ENCODE assay signal across 9 cellular contexts in genomic region chr14:102819176-102819628, GRCh38. TPM values are rescaled to one million over a fixed set of nuclear protein-coding genes. Genes with fewer than 3 reads are reported as not detected.
DNase-seq lines count a peak whose midpoint lies in the region; ATAC-seq lines count a peak whose summit lies in the region.
"Had no signal": no experiment of that assay in that cellular context is flagged by ENCODE, and none has a peak within 500 bp of the region (broad histone marks: within the 10 kb centered on the region; RNA-seq: fewer than 3 reads in every experiment).

No MANE protein-coding gene starts in this region.

- ATAC-seq in GM21381 (IDR thresholded peaks at IDR 0.05; ENCODE audit: unreplicated experiment), result peak; percentile 66
- peak; percentile 41 for ATAC-seq in HG03575 (IDR thresholded peaks at IDR 0.05; ENCODE audit: extremely low read depth, insufficient number of reproducible peaks, low FRiP score, unreplicated experiment)
- peak; percentile 87 for ATAC-seq in activated CD8-positive, alpha-beta memory T cell treated with anti-CD3 and anti-CD28 coated beads, Interleukin-2, amount 10 ng/mL, durations not matched to agents 7 days and 5 days

- H4K8ac ChIP-seq in mesenchymal stem cell (ENCODE audit: low read length), result peak overlapping the region; percentile 3

- no peak overlapping the region for H3K4me3 ChIP-seq in mesenchymal stem cell (ENCODE audit: insufficient read depth in 1 of 2, low read depth in 1 of 2, low read length in 2 of 2)
- H3K4me3 ChIP-seq: thoracic aorta had no signal

- H3K27me3 ChIP-seq in mesenchymal stem cell (ENCODE audit: control insufficient read depth in 1 of 2, insufficient read depth in 1 of 2, low read length in 2 of 2), result no peaks in the 10 kb centered on the region

- no peaks in the 10 kb centered on the region for H3K9me3 Mint-ChIP-seq in activated CD8-positive, alpha-beta memory T cell treated with anti-CD3 and anti-CD28 coated beads, Interleukin-2, amount 10 ng/mL, durations not matched to agents 7 days and 5 days (ENCODE audit: low read depth)

- H3K27me3 Mint-ChIP-seq in activated CD8-positive, alpha-beta memory T cell treated with anti-CD3 and anti-CD28 coated beads, Interleukin-2, amount 10 ng/mL, durations not matched to agents 7 days and 5 days, result no peaks in the 10 kb centered on the region

- no peak overlapping the region for H3K27ac ChIP-seq in mesenchymal stem cell (ENCODE audit: low read length, poor library complexity, severe bottlenecking)
- H3K27ac ChIP-seq: thoracic aorta had no signal

- no peaks in the 10 kb centered on the region for H3K9me3 ChIP-seq in mesenchymal stem cell (ENCODE audit: control insufficient read depth, low read length)
- H3K9me3 ChIP-seq: thoracic aorta had no signal

- no peak overlapping the region for H2BK15ac ChIP-seq in mesenchymal stem cell (ENCODE audit: low read depth, poor library complexity, severe bottlenecking)

- H3K36me3 ChIP-seq in mesenchymal stem cell (ENCODE audit: control insufficient read depth in 1 of 2, insufficient read depth in 2 of 2, low read depth in 1 of 2, low read length in 2 of 2), result peaks cover 0 to 6% of the 10 kb centered on the region in 2 experiments
- H3K36me3 ChIP-seq: thoracic aorta had no signal

- peaks cover 24% of the 10 kb centered on the region for H3K79me1 ChIP-seq in mesenchymal stem cell (replicated peaks; ENCODE audit: low read length, poor library complexity, severe bottlenecking)

- no peak overlapping the region for H2AFZ ChIP-seq in mesenchymal stem cell (ENCODE audit: low read depth, low read length)

- H3K4me2 ChIP-seq in mesenchymal stem cell (ENCODE audit: low read length, poor library complexity, severe bottlenecking), result no peak overlapping the region

- H3K23ac ChIP-seq in mesenchymal stem cell (ENCODE audit: low read length in 2 of 2), result no peak overlapping the region

- peak overlapping the region; percentile 92 for H3K27ac Mint-ChIP-seq in activated CD8-positive, alpha-beta memory T cell treated with anti-CD3 and anti-CD28 coated beads, Interleukin-2, amount 10 ng/mL, durations not matched to agents 7 days and 5 days

- H3K36me3 Mint-ChIP-seq in activated CD8-positive, alpha-beta memory T cell treated with anti-CD3 and anti-CD28 coated beads, Interleukin-2, amount 10 ng/mL, durations not matched to agents 7 days and 5 days, result peaks cover 29% of the 10 kb centered on the region

- 76% methylated on average over 9 of the region's 9 CpGs for WGBS in mesenchymal stem cell

- H3K4me3 Mint-ChIP-seq in activated CD8-positive, alpha-beta memory T cell treated with anti-CD3 and anti-CD28 coated beads, Interleukin-2, amount 10 ng/mL, durations not matched to agents 7 days and 5 days, result peak overlapping the region; percentile 73

- CTCF ChIA-PET in activated CD8-positive, alpha-beta memory T cell treated with anti-CD3 and anti-CD28 coated beads, Interleukin-2, amount 10 ng/mL, durations not matched to agents 7 days and 5 days (lab: Charles Lee), result interaction anchor here (0.9 to 3.9 kb wide), 3 partner anchors 45 to 225 kb away, joined by 3 to 12 read pairs (median 3); no protein-coding TSS in a partner anchor

- peaks cover 79% of the 10 kb centered on the region for H3K4me1 Mint-ChIP-seq in activated CD8-positive, alpha-beta memory T cell treated with anti-CD3 and anti-CD28 coated beads, Interleukin-2, amount 10 ng/mL, durations not matched to agents 7 days and 5 days

- DNase-seq in DMS53 treated with DMSO at 0.1 percent for 48 hours (lab: John Stamatoyannopoulos, UW; ENCODE audit: unreplicated experiment) (peak; percentile 63), mesenchymal stem cell (no peak), occipital lobe (lab: John Stamatoyannopoulos, UW) (no peak), NOMO-1 (lab: John Stamatoyannopoulos, UW; ENCODE audit: unreplicated experiment in 2 of 2) (no peak), NCI-H2171 (lab: John Stamatoyannopoulos, UW) (no peak)
- DNase-seq in activated CD8-positive, alpha-beta memory T cell treated with anti-CD3 and anti-CD28 coated beads, Interleukin-2, amount 10 ng/mL, durations not matched to agents 7 days and 5 days, result peak; percentile 89

- no peak overlapping the region for H2BK120ac ChIP-seq in mesenchymal stem cell (ENCODE audit: low read depth, low read length)

- H2BK5ac ChIP-seq in mesenchymal stem cell (ENCODE audit: low read depth, low read length, poor library complexity, severe bottlenecking), result no peak overlapping the region

- no peak overlapping the region for H2BK12ac ChIP-seq in mesenchymal stem cell (ENCODE audit: low read length in 2 of 2)

- H3K14ac ChIP-seq in mesenchymal stem cell (ENCODE audit: low read length in 2 of 2), result no peak overlapping the region

- H3K4me1 ChIP-seq in mesenchymal stem cell (ENCODE audit: control insufficient read depth, insufficient read depth, low read depth, low read length), result peaks cover 9% of the 10 kb centered on the region

- H4K91ac ChIP-seq in mesenchymal stem cell (ENCODE audit: low read length), result no peak overlapping the region

- no peak overlapping the region for H3K9ac ChIP-seq in mesenchymal stem cell (ENCODE audit: low read length)

- no peak overlapping the region for H2AK5ac ChIP-seq in mesenchymal stem cell (ENCODE audit: low read length, severe bottlenecking)

- no peak overlapping the region for H3K18ac ChIP-seq in mesenchymal stem cell (ENCODE audit: low read depth in 1 of 2, low read length in 2 of 2)

- no peak overlapping the region for H3K4ac ChIP-seq in mesenchymal stem cell (ENCODE audit: low read depth in 1 of 2, low read length in 2 of 2)

RNA-seq across cellular contexts. Expression of gene TRAF3, which starts 42.0 kb away (rescaled TPM):
- total RNA-seq in activated CD8-positive, alpha-beta memory T cell treated with anti-CD3 and anti-CD28 coated beads, Interleukin-2, amount 10 ng/mL, durations not matched to agents 7 days and 5 days, result 10 to 100 TPM; 49.5 to 78.1 TPM
- polyA plus RNA-seq in mesenchymal stem cell (2013, experiment 1 of 2), result 10.7 TPM
- polyA plus RNA-seq in mesenchymal stem cell (2013, experiment 2 of 2), result 11.9 TPM
- 20.1 TPM for total RNA-seq in occipital lobe

Comparison
In these comparisons a context has a peak if more than half of its experiments do, and no peak if none do; other contexts are left out.
1. DNase-seq: peak in DMS53 treated with DMSO at 0.1 percent for 48 hours (single experiment) and activated CD8-positive, alpha-beta memory T cell treated with anti-CD3 and anti-CD28 coated beads, Interleukin-2, amount 10 ng/mL, durations not matched to agents 7 days and 5 days (single experiment); none in mesenchymal stem cell (single experiment), occipital lobe (single experiment), NOMO-1 (0 of 2) and NCI-H2171 (single experiment).
2. Peak in every context shown above with its lines, with median percentiles within 50 percentile points of each other: ATAC-seq.